8 cellular contexts compared by ENCODE assay signal in the genomic region with DNA sequence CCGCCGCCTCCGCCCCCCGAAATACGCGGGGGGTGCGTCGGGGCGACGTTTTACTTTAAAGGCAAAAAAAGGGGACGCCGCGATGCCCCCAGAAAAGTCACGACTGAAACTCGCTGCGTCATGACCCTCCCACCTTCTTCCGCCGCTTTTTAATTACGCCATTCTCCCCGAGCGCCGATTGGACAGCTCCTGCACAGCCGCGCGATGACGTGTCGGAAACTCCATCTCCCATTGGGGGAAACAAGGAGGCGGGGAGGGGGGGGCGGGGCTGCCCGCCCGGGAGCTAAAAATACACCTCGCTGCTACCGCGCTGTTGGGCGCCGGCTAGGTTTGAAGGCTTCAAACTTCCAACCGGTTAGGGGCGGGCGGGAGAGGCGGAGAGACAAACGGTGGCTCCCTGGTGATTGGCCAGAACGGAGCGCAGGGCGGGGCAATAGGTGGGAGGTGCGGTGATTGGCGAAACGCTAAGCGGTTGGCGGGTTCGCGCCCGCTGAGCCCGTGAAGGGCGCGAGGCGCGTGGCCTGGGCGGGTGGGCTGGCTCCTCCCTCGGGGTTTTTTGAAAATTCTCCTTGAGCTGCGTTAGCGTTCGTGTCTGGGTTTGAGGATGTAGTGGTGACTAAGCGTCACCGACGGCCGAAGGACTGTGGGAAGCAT. TPM values are rescaled to one million over a fixed set of nuclear protein-coding genes. Genes with fewer than 3 reads are reported as not detected.
A peak's percentile ranks its signal among the peaks of the same experiment; 100 is the strongest.
DNase-seq lines count a peak whose midpoint lies in the region; ATAC-seq and TF ChIP-seq lines count a peak whose summit lies in the region.

A gene with protein sequence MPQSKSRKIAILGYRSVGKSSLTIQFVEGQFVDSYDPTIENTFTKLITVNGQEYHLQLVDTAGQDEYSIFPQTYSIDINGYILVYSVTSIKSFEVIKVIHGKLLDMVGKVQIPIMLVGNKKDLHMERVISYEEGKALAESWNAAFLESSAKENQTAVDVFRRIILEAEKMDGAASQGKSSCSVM (minus strand): TSS at position 131 of the 654 bp plus-strand sequence. CDS start 384 bp downstream, outside the sequence.

- H3K4me3 ChIP-seq in choroid plexus epithelial cell (ENCODE audit: low read depth, low read length): peak within 1 kb of the TSS; percentile 72

- H3K9me3 Mint-ChIP-seq in activated CD4-positive, alpha-beta T cell treated with anti-CD3 and anti-CD28 coated beads for 36 hours (ENCODE audit: low read depth): no peaks in the 10 kb centered on the region

- POLR2A ChIA-PET in activated CD4-positive, alpha-beta T cell treated with anti-CD3 and anti-CD28 coated beads for 36 hours (lab: Charles Lee): interaction anchor here (0.6 to 1.3 kb wide), 5 partner anchors 19 to 583 kb away, joined by 3 to 6 read pairs (median 4); no protein-coding TSS in a partner anchor

- peak within 1 kb of the TSS; percentile 97 for H3K27ac Mint-ChIP-seq in activated CD4-positive, alpha-beta T cell treated with anti-CD3 and anti-CD28 coated beads for 36 hours

- intact Hi-C loops in activated CD4-positive, alpha-beta T cell treated with anti-CD3 and anti-CD28 coated beads for 36 hours (cut with DNase I, micrococcal nuclease): loop anchor here (1.0 to 10.0 kb wide), 13 partner anchors 48 to 945 kb away; a partner anchor contains a TSS

- peak; percentile 74 for ATAC-seq in HG03439 (IDR thresholded peaks at IDR 0.05; ENCODE audit: unreplicated experiment)
- peak; percentile 90 for ATAC-seq in activated CD4-positive, alpha-beta T cell treated with anti-CD3 and anti-CD28 coated beads for 36 hours

- peak within 1 kb of the TSS; percentile 84 for H3K4me3 Mint-ChIP-seq in activated CD4-positive, alpha-beta T cell treated with anti-CD3 and anti-CD28 coated beads for 36 hours

- peaks cover 35% of the 10 kb centered on the region for H3K4me1 Mint-ChIP-seq in activated CD4-positive, alpha-beta T cell treated with anti-CD3 and anti-CD28 coated beads for 36 hours

- CTCF ChIA-PET in activated CD4-positive, alpha-beta T cell treated with anti-CD3 and anti-CD28 coated beads for 36 hours (lab: Charles Lee): no interaction called here

- no peak for TF ChIP-seq CTCF in choroid plexus epithelial cell (conservative IDR thresholded peaks at IDR 0.05; ENCODE audit: low read depth, low read length)

- H3K27me3 Mint-ChIP-seq in activated CD4-positive, alpha-beta T cell treated with anti-CD3 and anti-CD28 coated beads for 36 hours: no peaks in the 10 kb centered on the region

- DNase-seq in AG20443 (ENCODE audit: low spot score) (peak; percentile 96), NCI-H510A treated with DMSO at 0.1 percent for 48 hours (lab: John Stamatoyannopoulos, UW) (peak; percentile 91), choroid plexus epithelial cell (ENCODE audit: low read depth) (peak; percentile 100), kidney glomerular epithelial cell (lab: John Stamatoyannopoulos, UW) (peak; percentile 98)
- peak; percentile 99 for DNase-seq in activated CD4-positive, alpha-beta T cell treated with anti-CD3 and anti-CD28 coated beads for 36 hours
- DNase-seq in stimulated activated CD4-positive, alpha-beta T cell treated with anti-CD3 and anti-CD28 coated beads, Interleukin-1b, Interleukin-23, amount 100 ng/mL, for 1 hour (ENCODE audit: low read depth in 2 of 2): peak; percentile 95 to 96

- peak; percentile 51 for TF ChIP-seq POLR2A in GM19193 (IDR thresholded peaks at IDR 0.05; ENCODE audit: extremely low read depth, insufficient read depth, insufficient read length)

- H3K36me3 Mint-ChIP-seq in activated CD4-positive, alpha-beta T cell treated with anti-CD3 and anti-CD28 coated beads for 36 hours (ENCODE audit: low read depth): peaks cover 8% of the 10 kb centered on the region

RNA-seq across cellular contexts. Expression of the gene that starts here (rescaled TPM):
- 10 to 100 TPM; 42.8 to 43.0 TPM for total RNA-seq in activated CD4-positive, alpha-beta T cell treated with anti-CD3 and anti-CD28 coated beads for 36 hours

Comparison
In these comparisons a context has a peak if more than half of its experiments do, and no peak if none do; other contexts are left out.
1. Peak in every context shown above with its lines: DNase-seq, ATAC-seq and H3K4me3 ChIP-seq.